8 cellular contexts compared by ENCODE assay signal in the genomic region with DNA sequence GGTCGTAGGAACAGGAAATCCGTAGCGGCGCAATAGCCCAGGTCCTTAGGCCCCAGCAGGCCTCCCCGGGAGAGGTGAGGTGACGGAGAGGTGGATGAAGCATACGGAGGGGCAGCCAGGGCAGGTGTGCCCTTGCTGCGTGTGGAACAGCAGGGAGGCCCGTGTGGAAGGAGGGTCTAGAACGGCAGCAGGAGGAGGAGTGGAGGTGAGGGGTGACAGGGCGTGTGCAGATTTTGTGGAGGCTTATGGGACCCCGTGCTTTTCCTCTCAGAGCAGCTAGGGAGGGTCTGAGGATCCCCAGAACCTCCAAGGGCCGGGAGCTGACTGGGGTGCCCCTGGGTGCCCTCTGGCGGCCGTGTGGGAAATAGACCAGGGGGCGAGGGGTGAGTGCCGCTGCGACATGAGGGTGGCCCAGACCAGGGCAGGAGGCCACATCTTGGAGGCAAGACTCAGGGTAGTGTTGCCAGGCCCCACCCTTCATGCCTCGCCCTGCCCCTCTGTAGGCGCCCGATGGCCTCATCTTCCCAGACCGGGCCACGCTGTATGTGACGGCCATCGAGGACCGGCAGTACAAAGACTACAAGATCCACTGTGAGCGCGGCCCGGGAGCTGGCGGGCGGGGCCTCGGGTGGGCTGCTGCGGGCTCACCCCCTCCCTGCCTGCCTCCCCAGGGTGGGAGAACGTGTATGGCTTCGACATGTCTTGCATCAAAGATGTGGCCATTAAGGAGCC. TPM values are rescaled to one million over a fixed set of nuclear protein-coding genes. Genes with fewer than 3 reads are reported as not detected.
DNase-seq lines count a peak whose midpoint lies in the region; ATAC-seq, FAIRE-seq and TF ChIP-seq lines count a peak whose summit lies in the region.

No MANE protein-coding gene starts in this region.

- H3K9me3 Mint-ChIP-seq in activated naive CD8-positive, alpha-beta T cell treated with anti-CD3 and anti-CD28 coated beads, Interleukin-2, amount 50 U/mL, for 24 hours, result no peaks in the 10 kb centered on the region
- no peaks in the 10 kb centered on the region for H3K9me3 Mint-ChIP-seq in mesothelial cell of epicardium

- peaks cover 60% of the 10 kb centered on the region for H3K36me3 Mint-ChIP-seq in activated naive CD8-positive, alpha-beta T cell treated with anti-CD3 and anti-CD28 coated beads, Interleukin-2, amount 50 U/mL, for 24 hours (ENCODE audit: low read depth)
- H3K36me3 Mint-ChIP-seq in mesothelial cell of epicardium, result peaks cover 22% of the 10 kb centered on the region

- DNase-seq in EH (ENCODE audit: low read depth), result peak; percentile 22
- peak; percentile 40 for DNase-seq in HEK293T (ENCODE audit: extremely low spot score)
- no peak for DNase-seq in activated naive CD8-positive, alpha-beta T cell treated with anti-CD3 and anti-CD28 coated beads, Interleukin-2, amount 50 U/mL, for 24 hours
- DNase-seq in mesothelial cell of epicardium (ENCODE audit: low spot score in 2 of 2, unreplicated experiment in 2 of 2), result no peak
- DNase-seq in NCI-H1694 (lab: John Stamatoyannopoulos, UW), result no peak
- DNase-seq in stimulated activated CD4-positive, alpha-beta T cell treated with anti-CD3 and anti-CD28 coated beads, Interleukin-4, amount 100 ng/mL, for 4 hours, result no peak
- DNase-seq in urothelium cell line (ENCODE audit: low spot score), result no peak

- POLR2A ChIA-PET in HEK293T (lab: Yijun Ruan, JAX), result no interaction called here

- H3K27ac Mint-ChIP-seq in activated naive CD8-positive, alpha-beta T cell treated with anti-CD3 and anti-CD28 coated beads, Interleukin-2, amount 50 U/mL, for 24 hours, result no peak overlapping the region
- no peak overlapping the region for H3K27ac Mint-ChIP-seq in mesothelial cell of epicardium

- H3K4me3 Mint-ChIP-seq in activated naive CD8-positive, alpha-beta T cell treated with anti-CD3 and anti-CD28 coated beads, Interleukin-2, amount 50 U/mL, for 24 hours, result no peak overlapping the region
- H3K4me3 Mint-ChIP-seq in mesothelial cell of epicardium, result no peak overlapping the region

- ATAC-seq in activated naive CD8-positive, alpha-beta T cell treated with anti-CD3 and anti-CD28 coated beads, Interleukin-2, amount 50 U/mL, for 24 hours, result peak; percentile 3
- ATAC-seq in GM21786 (IDR thresholded peaks at IDR 0.05; ENCODE audit: unreplicated experiment), result no peak

- FAIRE-seq in urothelium cell line (lab: Jason Lieb, UNC), result no peak

- TF ChIP-seq CTCF in mesothelial cell of epicardium (IDR thresholded peaks at IDR 0.05; ENCODE audit: unreplicated experiment), result peak; percentile 25

- H3K4me1 Mint-ChIP-seq in activated naive CD8-positive, alpha-beta T cell treated with anti-CD3 and anti-CD28 coated beads, Interleukin-2, amount 50 U/mL, for 24 hours, result peaks cover 36% of the 10 kb centered on the region
- peaks cover 17% of the 10 kb centered on the region for H3K4me1 Mint-ChIP-seq in mesothelial cell of epicardium

- H3K27me3 Mint-ChIP-seq in activated naive CD8-positive, alpha-beta T cell treated with anti-CD3 and anti-CD28 coated beads, Interleukin-2, amount 50 U/mL, for 24 hours, result no peaks in the 10 kb centered on the region
- no peaks in the 10 kb centered on the region for H3K27me3 Mint-ChIP-seq in mesothelial cell of epicardium (ENCODE audit: low read depth)

- CTCF ChIA-PET in HEK293T (lab: Yijun Ruan, JAX), result no interaction called here

TF ChIP-seq in HEK293T, 16 proteins besides CTCF, POLR2A, EP300 and RAD21:
- no peak for TF ChIP-seq SUZ12 (IDR thresholded peaks at IDR 0.05)
- no peak for TF ChIP-seq ELF4 (IDR thresholded peaks at IDR 0.05)
- no peak for TF ChIP-seq TARDBP (IDR thresholded peaks at IDR 0.05)
- TF ChIP-seq, protein P1, sequence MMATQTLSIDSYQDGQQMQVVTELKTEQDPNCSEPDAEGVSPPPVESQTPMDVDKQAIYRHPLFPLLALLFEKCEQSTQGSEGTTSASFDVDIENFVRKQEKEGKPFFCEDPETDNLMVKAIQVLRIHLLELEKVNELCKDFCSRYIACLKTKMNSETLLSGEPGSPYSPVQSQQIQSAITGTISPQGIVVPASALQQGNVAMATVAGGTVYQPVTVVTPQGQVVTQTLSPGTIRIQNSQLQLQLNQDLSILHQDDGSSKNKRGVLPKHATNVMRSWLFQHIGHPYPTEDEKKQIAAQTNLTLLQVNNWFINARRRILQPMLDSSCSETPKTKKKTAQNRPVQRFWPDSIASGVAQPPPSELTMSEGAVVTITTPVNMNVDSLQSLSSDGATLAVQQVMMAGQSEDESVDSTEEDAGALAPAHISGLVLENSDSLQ (IDR thresholded peaks at IDR 0.05), result no peak
- TF ChIP-seq ARNT (IDR thresholded peaks at IDR 0.05), result no peak
- TF ChIP-seq ZNF384 (IDR thresholded peaks at IDR 0.05), result no peak
- TF ChIP-seq CTBP1 (IDR thresholded peaks at IDR 0.05; ENCODE audit: borderline replicate concordance), result no peak
- no peak for TF ChIP-seq BHLHE40 (IDR thresholded peaks at IDR 0.05; ENCODE audit: borderline replicate concordance)
- TF ChIP-seq NFRKB (IDR thresholded peaks at IDR 0.05), result no peak
- TF ChIP-seq FOXK2 (IDR thresholded peaks at IDR 0.05), result no peak
- TF ChIP-seq LEF1 (IDR thresholded peaks at IDR 0.05; ENCODE audit: borderline replicate concordance), result no peak
- TF ChIP-seq SP1 (IDR thresholded peaks at IDR 0.05), result no peak
- TF ChIP-seq L3MBTL2 (conservative IDR thresholded peaks at IDR 0.05), result no peak
- TF ChIP-seq FOXA1 (IDR thresholded peaks at IDR 0.05), result no peak
- no peak for TF ChIP-seq FOXM1 (IDR thresholded peaks at IDR 0.05; ENCODE audit: borderline replicate concordance)
- TF ChIP-seq HDGF (IDR thresholded peaks at IDR 0.05; ENCODE audit: borderline replicate concordance), result no peak

RNA-seq across cellular contexts. Expression of a gene that starts 5.0 kb away (rescaled TPM):
- 10.4 to 10.5 TPM (median 10.4 TPM) in 3 replicates for total RNA-seq in mesothelial cell of epicardium

RNA-seq across cellular contexts. Expression of a gene that starts 6.5 kb away (rescaled TPM):
- total RNA-seq in mesothelial cell of epicardium, result 60.3 to 62.5 TPM (median 60.9 TPM) in 3 replicates

RNA-seq across cellular contexts. Expression of a gene that starts 7.3 kb away (rescaled TPM):
- 273 to 283 TPM (median 280 TPM) in 3 replicates for total RNA-seq in mesothelial cell of epicardium

RNA-seq across cellular contexts. Expression of a gene that starts 18.7 kb away (rescaled TPM):
- total RNA-seq in mesothelial cell of epicardium, result 44.5 to 46.0 TPM (median 44.7 TPM) in 3 replicates

RNA-seq across cellular contexts. Expression of a gene that starts 18.8 kb away (rescaled TPM):
- 89.4 to 101 TPM (median 95.0 TPM) in 3 replicates for total RNA-seq in mesothelial cell of epicardium

Comparison
In these comparisons a context has a peak if more than half of its experiments do, and no peak if none do; other contexts are left out.
1. DNase-seq: peak in EH (single experiment) and HEK293T (single experiment); none in activated naive CD8-positive, alpha-beta T cell treated with anti-CD3 and anti-CD28 coated beads, Interleukin-2, amount 50 U/mL, for 24 hours (single experiment), mesothelial cell of epicardium (0 of 2), NCI-H1694 (single experiment), stimulated activated CD4-positive, alpha-beta T cell treated with anti-CD3 and anti-CD28 coated beads, Interleukin-4, amount 100 ng/mL, for 4 hours (0 of 2) and urothelium cell line (single experiment).